ENCODE assay signal across 18 cellular contexts in the genomic region with DNA sequence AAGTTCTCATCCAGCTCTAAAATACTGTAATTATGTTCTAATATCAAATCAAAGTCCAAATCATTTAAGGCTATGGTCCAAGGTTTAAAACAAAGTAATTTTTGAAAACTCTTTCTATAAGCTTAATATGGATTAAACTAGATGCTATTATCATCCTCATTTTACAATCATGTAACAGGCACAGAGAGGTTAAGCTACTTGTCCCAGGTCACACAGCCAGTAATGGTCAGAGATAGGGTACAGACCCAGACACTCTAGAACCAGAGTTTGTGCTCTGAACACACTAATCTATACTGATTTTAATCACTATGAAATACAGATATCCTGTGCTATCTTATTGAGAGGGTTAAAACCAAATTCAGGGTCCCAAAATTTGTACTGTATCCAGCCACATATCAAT. TPM values are rescaled to one million over a fixed set of nuclear protein-coding genes. Genes with fewer than 3 reads are reported as not detected.
A peak's percentile ranks its signal among the peaks of the same experiment; 100 is the strongest.
DNase-seq lines count a peak whose midpoint lies in the region; ATAC-seq, FAIRE-seq and TF ChIP-seq lines count a peak whose summit lies in the region.
"Had no signal": no experiment of that assay in that cellular context is flagged by ENCODE, and none has a peak within 500 bp of the region (broad histone marks: within the 10 kb centered on the region; RNA-seq: fewer than 3 reads in every experiment).

No MANE protein-coding gene starts in this region.

- ATAC-seq in A549 (no peak), T-helper 17 cell (no peak)
- ATAC-seq: CD8-positive, alpha-beta T cell; GM23338 had no signal

- H4K20me1 ChIP-seq in H1 (replicated peaks in 1 of 2; ENCODE audit: control insufficient read depth in 1 of 2, insufficient read depth in 2 of 2, low read length in 2 of 2): no peaks in the 10 kb centered on the region
- H4K20me1 ChIP-seq: BLaER1 had no signal

- H4K8ac ChIP-seq in H1 (ENCODE audit: extremely low read depth, insufficient read depth, low read length): no peak overlapping the region

- TF ChIP-seq RAD21 in A549 (conservative IDR thresholded peaks at IDR 0.05 in 1 of 2, IDR thresholded peaks at IDR 0.05 in 1 of 2) (no peak), H1 (IDR thresholded peaks at IDR 0.05 in 1 of 2, conservative IDR thresholded peaks at IDR 0.05 in 1 of 2; ENCODE audit: low read depth in 2 of 2, low read length in 2 of 2) (no peak)

- no peak overlapping the region for H2BK5ac ChIP-seq in H1 (ENCODE audit: low read depth, low read length)

- no peak overlapping the region for H3K9ac ChIP-seq in H1 (replicated peaks in 1 of 4; ENCODE audit: extremely low read depth in 1 of 4, low read depth in 3 of 4, low read length in 3 of 4)
- H3K9ac ChIP-seq: BLaER1 had no signal

- no peak overlapping the region for H4K91ac ChIP-seq in H1 (replicated peaks; ENCODE audit: insufficient read length, low read length)

- H2BK12ac ChIP-seq in H1 (ENCODE audit: low read depth, low read length): no peak overlapping the region

- no peak overlapping the region for H3K4ac ChIP-seq in H1 (replicated peaks; ENCODE audit: insufficient read length, low read depth, low read length)

- no peaks in the 10 kb centered on the region for H3K36me3 ChIP-seq in H1 (ENCODE audit: control insufficient read depth in 2 of 4, insufficient read depth in 4 of 4, low read length in 3 of 4)
- H3K36me3 ChIP-seq: HAP-1 had no signal

- TF ChIP-seq CTCF in A549 (IDR thresholded peaks at IDR 0.05) (no peak), H1 (IDR thresholded peaks at IDR 0.05; ENCODE audit: control extremely low read depth in 1 of 3, insufficient read depth in 1 of 3, low read depth in 1 of 3, low read length in 3 of 3) (no peak)

- POLR2A ChIA-PET in A549 (lab: Yijun Ruan, JAX): no interaction called here
- POLR2A ChIA-PET in H1 (lab: Charles Lee; ENCODE audit: partially characterized antibody): no interaction called here

- H3K79me2 ChIP-seq in H1 (ENCODE audit: control insufficient read depth in 1 of 2, insufficient read depth in 2 of 2, low read length in 2 of 2): no peaks in the 10 kb centered on the region

- H3K36me3 Mint-ChIP-seq in T-helper 17 cell (ENCODE audit: low read depth): peaks cover 12% of the 10 kb centered on the region

- no peak overlapping the region for H2AFZ ChIP-seq in H1 (ENCODE audit: low read length)
- H2AFZ ChIP-seq: GM23338 had no signal

- no peak overlapping the region for H3K4me2 ChIP-seq in A549
- H3K4me2 ChIP-seq in H1 (ENCODE audit: insufficient read depth in 1 of 2, low read depth in 2 of 2, low read length in 2 of 2): no peak overlapping the region
- H3K4me2 ChIP-seq: BLaER1, GM23338 had no signal

- no peak overlapping the region for H3K56ac ChIP-seq in H1 (replicated peaks; ENCODE audit: insufficient read length, low read depth, low read length)

- H2BK120ac ChIP-seq in H1 (replicated peaks; ENCODE audit: low read depth, low read length): no peak overlapping the region

- no peak overlapping the region for H2BK20ac ChIP-seq in H1 (ENCODE audit: low read length)

- H3K4me3 Mint-ChIP-seq in T-helper 17 cell: no peak overlapping the region
- H3K4me3 Mint-ChIP-seq: B cell; CD4-positive, CD25-positive, alpha-beta regulatory T cell; CD8-positive, alpha-beta T cell; GM23338 had no signal

- no peak overlapping the region for H2BK15ac ChIP-seq in H1 (ENCODE audit: low read length)

- H3K27ac ChIP-seq in A549 (no peak overlapping the region), H1 (ENCODE audit: low read depth, low read length) (no peak overlapping the region)
- H3K27ac ChIP-seq: BLaER1, C4-2B had no signal

- no peaks in the 10 kb centered on the region for H3K79me1 ChIP-seq in H1 (ENCODE audit: low read depth, low read length)

- no peak overlapping the region for H3K4me3 ChIP-seq in A549
- no peak overlapping the region for H3K4me3 ChIP-seq in H1 (ENCODE audit: extremely low read depth in 1 of 4, insufficient read depth in 2 of 4, low read depth in 3 of 4, low read length in 4 of 4)
- H3K4me3 ChIP-seq: BLaER1, GM23338, HAP-1 had no signal

- no peaks in the 10 kb centered on the region for H3K27me3 Mint-ChIP-seq in T-helper 17 cell
- H3K27me3 Mint-ChIP-seq: B cell; CD4-positive, CD25-positive, alpha-beta regulatory T cell had no signal

- H4K5ac ChIP-seq in H1 (ENCODE audit: insufficient read length, low read depth, low read length): no peak overlapping the region

- no peaks in the 10 kb centered on the region for H3K9me3 ChIP-seq in A549
- no peaks in the 10 kb centered on the region for H3K9me3 ChIP-seq in T-helper 17 cell (ENCODE audit: control insufficient read depth, low read length, poor library complexity, severe bottlenecking)
- H3K9me3 ChIP-seq in H1 (ENCODE audit: insufficient read depth in 2 of 2, low read depth in 1 of 2, low read length in 1 of 2): no peaks in the 10 kb centered on the region
- H3K9me3 ChIP-seq: BLaER1, Caco-2, HAP-1 had no signal

- FAIRE-seq in A549 (lab: Jason Lieb, UNC) (no peak), GM18507 (lab: Jason Lieb, UNC) (peak; percentile 9), H1 (lab: Jason Lieb, UNC) (no peak)
- FAIRE-seq: G401.6, H54 had no signal

- no peaks in the 10 kb centered on the region for H3K4me1 ChIP-seq in A549
- no peaks in the 10 kb centered on the region for H3K4me1 ChIP-seq in H1 (replicated peaks in 1 of 4; ENCODE audit: control insufficient read depth in 3 of 4, insufficient read depth in 4 of 4, low read length in 3 of 4)
- H3K4me1 ChIP-seq: BLaER1 had no signal

- H3K14ac ChIP-seq in H1 (ENCODE audit: insufficient read length): no peak overlapping the region

- no peak overlapping the region for H2AK5ac ChIP-seq in H1 (ENCODE audit: low read depth, low read length)

- CTCF ChIA-PET in A549 (lab: Yijun Ruan, JAX): interaction anchor here (0.5 to 1.0 kb wide), 5 partner anchors 85 to 122 kb away, joined by 3 to 4 read pairs (median 3); a partner anchor contains a TSS
- CTCF ChIA-PET in H1 (lab: Charles Lee; ENCODE audit: partially characterized antibody): no interaction called here

- TF ChIP-seq EP300 in A549 (IDR thresholded peaks at IDR 0.05): no peak
- no peak for TF ChIP-seq EP300 in H1 (IDR thresholded peaks at IDR 0.05; ENCODE audit: borderline replicate concordance in 1 of 2, low read depth in 2 of 2, low read length in 2 of 2)

- H3K4me1 Mint-ChIP-seq in T-helper 17 cell: peaks cover 19% of the 10 kb centered on the region
- H3K4me1 Mint-ChIP-seq: GM23338 had no signal

- peak overlapping the region; percentile 59 for H3K27ac Mint-ChIP-seq in T-helper 17 cell
- H3K27ac Mint-ChIP-seq: B cell; CD8-positive, alpha-beta T cell; GM23338 had no signal

- H3K23me2 ChIP-seq in H1 (ENCODE audit: low read depth, low read length): no peaks in the 10 kb centered on the region

- DNase-seq in A549 (ENCODE audit: low read depth in 1 of 2, low spot score in 1 of 2): no peak
- no peak for DNase-seq in GM18507 (ENCODE audit: extremely low spot score, insufficient read length, low read depth)
- no peak for DNase-seq in T-helper 17 cell
- no peak for DNase-seq in H1 (ENCODE audit: low read depth in 1 of 2, low spot score in 2 of 2)
- DNase-seq in activated naive CD4-positive, alpha-beta T cell treated with anti-CD3 and anti-CD28 coated beads, Interleukin-2, amount 50 U/mL, for 16 hours: no peak
- no peak for DNase-seq in cerebellar cortex (ENCODE audit: low spot score)
- DNase-seq: Caco-2; CD4-positive, CD25-positive, alpha-beta regulatory T cell; CD8-positive, alpha-beta T cell; DMS153; DND-41 had no signal

- H3K23ac ChIP-seq in H1 (ENCODE audit: insufficient read length): no peak overlapping the region

- TF ChIP-seq POLR2A in A549 (IDR thresholded peaks at IDR 0.05; ENCODE audit: low read length) (no peak), H1 (IDR thresholded peaks at IDR 0.05; ENCODE audit: control extremely low read depth in 1 of 2, low read depth in 2 of 2, low read length in 2 of 2) (no peak)

- no peak overlapping the region for H3K18ac ChIP-seq in H1 (ENCODE audit: extremely low read depth, low read length)

- H3K27me3 ChIP-seq in H1 (replicated peaks in 1 of 4; ENCODE audit: control insufficient read depth in 3 of 4, extremely low read depth in 1 of 4, insufficient read depth in 3 of 4, low read length in 3 of 4): no peaks in the 10 kb centered on the region
- H3K27me3 ChIP-seq: BLaER1 had no signal

TF ChIP-seq in A549, 52 proteins besides CTCF, POLR2A, EP300 and RAD21 (continues in another document):
- TF ChIP-seq RARB (CRISPR knock-in tag; IDR thresholded peaks at IDR 0.05) (no peak), NFE2L2 (conservative IDR thresholded peaks at IDR 0.05; ENCODE audit: low read length) (no peak)

TF ChIP-seq in H1, 55 proteins besides CTCF, POLR2A, EP300 and RAD21:
- TF ChIP-seq KDM1A (IDR thresholded peaks at IDR 0.05; ENCODE audit: borderline replicate concordance, low read length): peak; percentile 87
- TF ChIP-seq TBP (IDR thresholded peaks at IDR 0.05; ENCODE audit: low read depth, low read length): no peak
TF ChIP-seq in H1: peak in this region for 1.

RNA-seq across cellular contexts. Expression of a gene that starts 44.8 kb away (rescaled TPM):
- polyA plus RNA-seq in A549 (2011; rRNA removed): 16.8 and 18.7 TPM in 2 replicates
- 1.7 and 2.2 TPM in 2 replicates for polyA plus RNA-seq in A549 (2012; cell fraction: cytosol; rRNA removed)
- 1.7 and 2.3 TPM in 2 replicates for polyA plus RNA-seq in A549 (2012; cell fraction: nucleus; rRNA removed)
- polyA plus RNA-seq in A549 (2017; fragmentation: RNase III; extraction: RNeasy Plus Mini Kit Qiagen cat#74134 plus additional on column Dnase treatment): 5.6 to 6.0 TPM (median 6.0 TPM) in 3 replicates
- polyA minus RNA-seq in A549 (2011; rRNA and poly(A)+ RNA removed): 26.0 and 29.0 TPM in 2 replicates
- total RNA-seq in T-helper 17 cell: 10 to 100 TPM; 63.5 to 71.7 TPM
- total RNA-seq in H1 (2021; fragmentation: NEBNext Ultra II Directional; extraction: Animal tissue kit (Norgen Biotek cat#: 25700)): 4.7 and 6.1 TPM in 2 replicates
- 0.86 and 1.3 TPM in 2 replicates for polyA plus RNA-seq in H1 (2011; rRNA removed)
- 1.5 TPM for polyA plus RNA-seq in H1 (2011; cell fraction: cytosol; rRNA removed)
- polyA plus RNA-seq in H1 (2011; cell fraction: nucleus; rRNA removed): 1.3 TPM
- 1.3 to 3.0 TPM (median 1.9 TPM) in 4 replicates for polyA plus RNA-seq in H1 (2012, experiment 1 of 2)
- polyA plus RNA-seq in H1 (2012, experiment 2 of 2): 0.07 TPM
- 3.0 TPM for polyA plus RNA-seq in H1 (2013, experiment 1 of 2)
- 2.7 TPM for polyA plus RNA-seq in H1 (2013, experiment 2 of 2)
- 8.1 and 11.8 TPM in 2 replicates for polyA minus RNA-seq in H1 (2011; rRNA and poly(A)+ RNA removed)
- polyA minus RNA-seq in H1 (2011; cell fraction: cytosol; rRNA and poly(A)+ RNA removed): 3.9 TPM
- 16.4 TPM for polyA minus RNA-seq in H1 (2011; cell fraction: nucleus; rRNA and poly(A)+ RNA removed)
